In the genomic region with DNA sequence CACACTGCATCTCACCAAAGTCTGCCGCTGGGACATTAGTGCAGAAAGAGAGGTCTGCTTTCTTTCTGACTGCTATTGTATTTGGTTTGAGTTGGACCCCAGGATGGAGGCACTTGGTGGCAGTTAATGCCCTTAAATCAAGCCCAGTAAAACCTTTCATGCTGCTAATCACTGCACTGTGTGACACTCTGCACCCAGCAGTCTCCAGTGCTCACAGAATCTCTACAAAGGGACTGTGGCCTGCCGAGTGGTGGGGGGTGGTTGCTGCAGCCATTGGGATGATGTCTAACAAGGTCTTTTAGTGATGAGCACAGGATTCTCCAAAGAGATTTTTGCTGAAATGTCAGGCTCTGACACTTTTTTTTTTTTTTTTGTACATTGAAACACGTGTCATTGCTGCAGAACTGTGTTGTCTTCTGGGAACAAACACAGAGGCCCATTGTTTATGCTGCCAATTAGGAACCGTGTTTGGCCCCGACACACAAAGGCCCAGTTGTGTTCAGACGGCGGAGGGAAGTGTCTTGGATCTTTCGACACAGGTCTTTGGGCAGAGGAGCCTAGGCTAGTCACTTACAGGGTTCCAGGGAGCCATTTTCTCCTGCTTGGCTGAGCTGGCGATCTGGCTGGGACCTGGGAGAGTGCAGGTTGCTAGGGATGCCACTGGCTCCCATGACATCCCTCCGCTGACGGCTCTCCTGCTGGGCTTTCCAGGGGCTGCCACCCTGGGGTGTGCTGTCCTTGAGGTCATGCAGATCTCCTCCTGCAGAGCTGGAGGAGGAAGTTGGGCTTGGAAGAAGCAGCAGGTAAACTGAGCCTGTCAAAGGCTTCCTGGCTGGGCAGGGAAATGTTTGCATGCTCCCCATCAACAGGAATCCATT, we compare ENCODE assay signal across 22 cellular contexts. TPM values are rescaled to one million over a fixed set of nuclear protein-coding genes. Genes with fewer than 3 reads are reported as not detected.
DNase-seq lines count a peak whose midpoint lies in the region; ATAC-seq and TF ChIP-seq lines count a peak whose summit lies in the region.
"Had no signal": no experiment of that assay in that cellular context is flagged by ENCODE, and none has a peak within 500 bp of the region (broad histone marks: within the 10 kb centered on the region; RNA-seq: fewer than 3 reads in every experiment).

No MANE protein-coding gene starts in this region.

- H3K9me3 Mint-ChIP-seq in HFFc6: no peaks in the 10 kb centered on the region
- H3K9me3 Mint-ChIP-seq: activated B cell treated with CpG ODN at 0.5 μM for 24 hours; activated T-cell treated with anti-CD3 and anti-CD28 coated beads, Interleukin-2, amount 50 U/mL, for 72 hours; T-helper 1 cell treated with Interleukin-12 subunit alpha and Interleukin-12 subunit beta and Interleukin-4 antibody, amounts not matched to agents 30 μg/mL and 1 μg/mL, for 36 hours had no signal

- H3K36me3 Mint-ChIP-seq in HFFc6 (ENCODE audit: low read depth): no peaks in the 10 kb centered on the region
- H3K36me3 Mint-ChIP-seq: activated naive CD8-positive, alpha-beta T cell had no signal

- DNase-seq in SW480 (ENCODE audit: low spot score): peak; percentile 46
- peak; percentile 57 for DNase-seq in epidermal melanocyte (ENCODE audit: insufficient read length, low spot score)
- DNase-seq in medulla oblongata (ENCODE audit: extremely low spot score): peak; percentile 97
- DNase-seq in HFFc6: no peak
- no peak for DNase-seq in AG08395 (ENCODE audit: low spot score)
- DNase-seq: activated B cell treated with CpG ODN at 0.5 μM for 24 hours; activated CD8-positive, alpha-beta T cell treated with anti-CD3 and anti-CD28 coated beads, Interleukin-2, amount 10 ng/mL, durations not matched to agents 7 days and 5 days; activated T-cell treated with anti-CD3 and anti-CD28 coated beads, Interleukin-2, amount 50 U/mL, for 72 hours; HCEC 1CT; NCI-H1048; NCI-H2029 treated with DMSO at 0.1 percent for 48 hours; NCI-H510A; nephron progenitor cell; stimulated activated CD4-positive, alpha-beta T cell treated with anti-CD3 and anti-CD28 coated beads, Interleukin-2, amount 100 ng/mL, for 48 hours had no signal

- peak overlapping the region; percentile 99 for H3K27ac ChIP-seq in temporal lobe (ENCODE audit: low read depth, low read length)
- H3K27ac ChIP-seq: KMS-11, vagina had no signal

- H3K4me1 Mint-ChIP-seq in HFFc6 (ENCODE audit: low read depth): no peaks in the 10 kb centered on the region
- H3K4me1 Mint-ChIP-seq: activated B cell treated with CpG ODN at 0.5 μM for 24 hours, B cell had no signal

- H3K27ac Mint-ChIP-seq in HFFc6: no peak overlapping the region
- H3K27ac Mint-ChIP-seq: activated B cell treated with CpG ODN at 0.5 μM for 24 hours; activated CD8-positive, alpha-beta T cell treated with anti-CD3 and anti-CD28 coated beads, Interleukin-2, amount 10 ng/mL, durations not matched to agents 7 days and 5 days; activated naive CD8-positive, alpha-beta T cell; activated T-cell treated with anti-CD3 and anti-CD28 coated beads, Interleukin-2, amount 50 U/mL, for 72 hours; B cell; nephron progenitor cell; T-helper 1 cell treated with Interleukin-12 subunit alpha and Interleukin-12 subunit beta and Interleukin-4 antibody, amounts not matched to agents 30 μg/mL and 1 μg/mL, for 36 hours had no signal

- peaks cover 54% of the 10 kb centered on the region for H3K27me3 Mint-ChIP-seq in HFFc6 (ENCODE audit: insufficient read depth)
- H3K27me3 Mint-ChIP-seq: activated naive CD8-positive, alpha-beta T cell had no signal

- H3K4me3 Mint-ChIP-seq in HFFc6: no peak overlapping the region
- H3K4me3 Mint-ChIP-seq: activated B cell treated with CpG ODN at 0.5 μM for 24 hours; activated CD8-positive, alpha-beta T cell treated with anti-CD3 and anti-CD28 coated beads, Interleukin-2, amount 10 ng/mL, durations not matched to agents 7 days and 5 days; activated naive CD8-positive, alpha-beta T cell; activated T-cell treated with anti-CD3 and anti-CD28 coated beads, Interleukin-2, amount 50 U/mL, for 72 hours; B cell; nephron progenitor cell; T-helper 1 cell treated with Interleukin-12 subunit alpha and Interleukin-12 subunit beta and Interleukin-4 antibody, amounts not matched to agents 30 μg/mL and 1 μg/mL, for 36 hours had no signal

- no peak for ATAC-seq in HG02852 (IDR thresholded peaks at IDR 0.05; ENCODE audit: unreplicated experiment)
- ATAC-seq: activated CD8-positive, alpha-beta T cell treated with anti-CD3 and anti-CD28 coated beads, Interleukin-2, amount 10 ng/mL, durations not matched to agents 7 days and 5 days; activated T-cell treated with anti-CD3 and anti-CD28 coated beads, Interleukin-2, amount 50 U/mL, for 72 hours; GM12878 had no signal

- TF ChIP-seq CTCF in HFFc6 (IDR thresholded peaks at IDR 0.05): no peak

RNA-seq across cellular contexts. Expression of a gene that starts 16.2 kb away (rescaled TPM):
- total RNA-seq in temporal lobe: 21.4 TPM
- total RNA-seq in HFFc6 (2021; fragmentation: NEBNext Ultra II Directional; extraction: Animal tissue kit (Norgen Biotek cat#: 25700)): 1 to 10 TPM; 6.3 to 9.0 (median 7.5) TPM

Comparison
In these comparisons a context has a peak if more than half of its experiments do, and no peak if none do; other contexts are left out.
1. DNase-seq: peak in SW480 (single experiment), epidermal melanocyte (single experiment) and medulla oblongata (single experiment); none in HFFc6 (single experiment) and AG08395 (single experiment).